30 cellular contexts compared by ENCODE assay signal in genomic region chr11:82797595-82797971, GRCh38.
DNase-seq lines count a peak whose midpoint lies in the region; ATAC-seq, FAIRE-seq and TF ChIP-seq lines count a peak whose summit lies in the region.
"Had no signal": no experiment of that assay in that cellular context is flagged by ENCODE, and none has a peak within 500 bp of the region (broad histone marks: within the 10 kb centered on the region; RNA-seq: fewer than 3 reads in every experiment).

No MANE protein-coding gene starts in this region.

- peak overlapping the region; percentile 93 for H3K27ac ChIP-seq in angular gyrus (ENCODE audit: low read depth, low read length)
- H3K27ac ChIP-seq: body of pancreas, epithelial cell of prostate, psoas muscle had no signal

- FAIRE-seq in frontal cortex (lab: Jason Lieb, UNC): peak; percentile 45
- FAIRE-seq: G401.6 had no signal

- peaks cover 4% of the 10 kb centered on the region for H3K27me3 Mint-ChIP-seq in nephron progenitor cell (ENCODE audit: low read depth, poor library complexity)

- H3K4me3 ChIP-seq in lower leg skin (ENCODE audit: low read depth, poor library complexity, severe bottlenecking): no peak overlapping the region
- H3K4me3 ChIP-seq: adrenal gland; BLaER1 treated with 17β-estradiol and CSF1 and Interleukin-3, amounts not matched to agents 10 nM and 100 nM; body of pancreas; heart right ventricle; psoas muscle; sigmoid colon had no signal

- H3K9me3 Mint-ChIP-seq in nephron progenitor cell: peaks cover 16% of the 10 kb centered on the region
- H3K9me3 Mint-ChIP-seq: activated CD8-positive, alpha-beta T cell treated with anti-CD3 and anti-CD28 coated beads for 36 hours; activated naive CD4-positive, alpha-beta T cell treated with anti-CD3 and anti-CD28 coated beads, Interleukin-2, amount 10 ng/mL, durations not matched to agents 7 days and 5 days; HFFc6; type B pancreatic cell had no signal

- TF ChIP-seq CTCF in nephron progenitor cell (IDR thresholded peaks at IDR 0.05) (no peak), lower leg skin (IDR thresholded peaks at IDR 0.05) (no peak)

- H3K36me3 Mint-ChIP-seq in nephron progenitor cell (ENCODE audit: low read depth): no peaks in the 10 kb centered on the region
- H3K36me3 Mint-ChIP-seq: activated naive CD4-positive, alpha-beta T cell treated with anti-CD3 and anti-CD28 coated beads, Interleukin-2, amount 10 ng/mL, durations not matched to agents 7 days and 5 days; type B pancreatic cell had no signal

- peak overlapping the region; percentile 98 for H3K27ac Mint-ChIP-seq in nephron progenitor cell
- H3K27ac Mint-ChIP-seq: activated CD8-positive, alpha-beta T cell treated with anti-CD3 and anti-CD28 coated beads for 36 hours; activated naive CD4-positive, alpha-beta T cell treated with anti-CD3 and anti-CD28 coated beads, Interleukin-2, amount 10 ng/mL, durations not matched to agents 7 days and 5 days; HFFc6; type B pancreatic cell had no signal

- no peak overlapping the region for H3K4me3 Mint-ChIP-seq in nephron progenitor cell
- H3K4me3 Mint-ChIP-seq: activated CD8-positive, alpha-beta T cell treated with anti-CD3 and anti-CD28 coated beads for 36 hours; activated naive CD4-positive, alpha-beta T cell treated with anti-CD3 and anti-CD28 coated beads, Interleukin-2, amount 10 ng/mL, durations not matched to agents 7 days and 5 days; HFFc6; type B pancreatic cell had no signal

- no peak for ATAC-seq in stimulated activated naive CD8-positive, alpha-beta T cell treated with anti-CD3 and anti-CD28 coated beads, Interleukin-15, Interleukin-2, amounts not matched to agents 100 U/mL and 50 U/mL, for 24 hours
- ATAC-seq: activated CD8-positive, alpha-beta T cell treated with anti-CD3 and anti-CD28 coated beads for 36 hours; body of pancreas; psoas muscle had no signal

- intact Hi-C loops in lower leg skin (cut with DNase I; ENCODE audit: low total_unique reads): no loop called here

- no peak for TF ChIP-seq POLR2A in lower leg skin (IDR thresholded peaks at IDR 0.05)

- DNase-seq in frontal cortex (ENCODE audit: low spot score in 2 of 2) (peak in 1 of 2 donors; percentile 6), nephron progenitor cell (no peak), superior temporal gyrus (ENCODE audit: extremely low spot score) (peak; percentile 94), lower leg skin (ENCODE audit: low spot score in 2 of 2) (no peak)
- no peak for DNase-seq in activated CD4-positive, alpha-beta T cell treated with anti-CD3 and anti-CD28 coated beads, Interleukin-2, amount 50 U/mL, for 1 hour
- DNase-seq in stimulated activated naive CD8-positive, alpha-beta T cell treated with anti-CD3 and anti-CD28 coated beads, Interleukin-15, Interleukin-2, amounts not matched to agents 100 U/mL and 50 U/mL, for 24 hours: no peak
- DNase-seq: activated CD8-positive, alpha-beta memory T cell treated with anti-CD3 and anti-CD28 coated beads, Interleukin-2, amount 50 U/mL, for 48 hours; activated CD8-positive, alpha-beta T cell treated with anti-CD3 and anti-CD28 coated beads for 36 hours; activated naive CD4-positive, alpha-beta T cell treated with anti-CD3 and anti-CD28 coated beads, Interleukin-2, amount 10 ng/mL, durations not matched to agents 7 days and 5 days; body of pancreas; effector CD4-positive, alpha-beta T cell; GOT3; HFFc6; IMR-90; NCI-H1436 treated with DMSO at 0.1 percent for 48 hours; NCI-H2081 treated with DMSO at 0.1 percent for 48 hours; NCI-H82; SIG-M5; sigmoid colon; stimulated activated CD4-positive, alpha-beta T cell treated with anti-CD3 and anti-CD28 coated beads, Interleukin-12 subunit alpha, Interleukin-12 subunit beta, amount 100 ng/mL, for 4 hours; stimulated activated CD4-positive, alpha-beta T cell treated with anti-CD3 and anti-CD28 coated beads, Interleukin-4, amount 100 ng/mL, for 24 hours; SW 1271 had no signal

- no peaks in the 10 kb centered on the region for H3K4me1 Mint-ChIP-seq in nephron progenitor cell
- H3K4me1 Mint-ChIP-seq: activated naive CD4-positive, alpha-beta T cell treated with anti-CD3 and anti-CD28 coated beads, Interleukin-2, amount 10 ng/mL, durations not matched to agents 7 days and 5 days had no signal
